19 cellular contexts compared by ENCODE assay signal in the genomic region with DNA sequence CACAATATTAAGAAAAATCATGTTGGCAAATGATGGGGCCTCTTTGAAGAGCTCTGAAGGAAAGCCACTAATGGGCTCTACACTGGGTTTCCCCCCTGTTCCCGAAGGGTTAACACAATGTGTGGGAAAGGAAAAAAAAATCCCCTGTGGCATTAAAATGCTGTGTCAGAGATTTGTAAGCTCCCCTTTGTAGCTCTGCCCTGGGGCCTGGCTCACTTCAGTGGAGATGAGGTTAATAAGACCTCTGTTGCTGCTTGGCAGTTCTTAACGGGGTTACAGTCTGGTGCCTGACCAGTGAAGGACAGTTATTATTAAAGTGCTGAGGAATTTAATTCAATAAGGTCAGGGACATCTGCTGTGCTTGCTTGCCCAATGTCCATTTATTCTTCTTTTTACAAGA.
A peak's percentile ranks its signal among the peaks of the same experiment; 100 is the strongest.
DNase-seq lines count a peak whose midpoint lies in the region; ATAC-seq and TF ChIP-seq lines count a peak whose summit lies in the region.
"Had no signal": no experiment of that assay in that cellular context is flagged by ENCODE, and none has a peak within 500 bp of the region (broad histone marks: within the 10 kb centered on the region; RNA-seq: fewer than 3 reads in every experiment).

No MANE protein-coding gene starts in this region.

- no peaks in the 10 kb centered on the region for H3K9me3 ChIP-seq in adrenal gland (replicated peaks in 1 of 3)
- H3K9me3 ChIP-seq: upper lobe of left lung had no signal

- no peak for TF ChIP-seq CTCF in adrenal gland (IDR thresholded peaks at IDR 0.05)

- no peak overlapping the region for H3K4me3 ChIP-seq in adrenal gland
- H3K4me3 ChIP-seq: upper lobe of left lung had no signal

- H3K4me1 ChIP-seq in adrenal gland (replicated peaks in 1 of 2), result peaks cover 15 to 18% of the 10 kb centered on the region in 2 donors
- H3K4me1 ChIP-seq: upper lobe of left lung had no signal

- no peaks in the 10 kb centered on the region for H3K27me3 ChIP-seq in adrenal gland
- H3K27me3 ChIP-seq: upper lobe of left lung had no signal

- H3K36me3 ChIP-seq in adrenal gland (replicated peaks in 1 of 2), result no peaks in the 10 kb centered on the region
- H3K36me3 ChIP-seq: upper lobe of left lung had no signal

- DNase-seq in NCI-H2227 treated with DMSO at 0.1 percent for 48 hours (lab: John Stamatoyannopoulos, UW) (peak; percentile 9), NCI-H2227 (lab: John Stamatoyannopoulos, UW; ENCODE audit: unreplicated experiment) (no peak), adrenal gland (peak; percentile 28 to 71 (median 45)), left cardiac atrium (no peak), retina (peak; percentile 36), DMS114 treated with DMSO at 0.1 percent for 48 hours (lab: John Stamatoyannopoulos, UW; ENCODE audit: unreplicated experiment) (no peak), NCI-H2107 (lab: John Stamatoyannopoulos, UW) (no peak), NCI-H2171 (lab: John Stamatoyannopoulos, UW) (no peak)
- DNase-seq: activated CD4-positive, alpha-beta T cell treated with anti-CD3 and anti-CD28 coated beads, Interleukin-2, amount 50 U/mL, for 1 hour; activated naive CD8-positive, alpha-beta T cell treated with anti-CD3 and anti-CD28 coated beads, Interleukin-2, amount 10 ng/mL, durations not matched to agents 7 days and 5 days; activated T-cell treated with anti-CD3 and anti-CD28 coated beads, Interleukin-2, amount 50 U/mL, for 24 hours; CD8-positive, alpha-beta T cell; HCEC 1CT; NCI-H510A treated with DMSO at 0.1 percent for 48 hours; stimulated activated naive CD4-positive, alpha-beta T cell; T-helper 1 cell; upper lobe of left lung had no signal

- intact Hi-C loops in adrenal gland (cut with DNase I), result no loop called here
- intact Hi-C loops in left cardiac atrium (cut with DNase I), result no loop called here

- peak; percentile 60 to 92 for ATAC-seq in left cardiac atrium
- ATAC-seq: CD8-positive, alpha-beta T cell; Panc1 had no signal

- peak overlapping the region in 1 of 5 donors; percentile 29 for H3K27ac ChIP-seq in adrenal gland
- H3K27ac ChIP-seq: 22Rv1, upper lobe of left lung had no signal

- 19 to 40% (median 32%) methylated on average over 2 of the region's 2 CpGs for WGBS in adrenal gland, 4 donors

- no peak for TF ChIP-seq POLR2A in adrenal gland (IDR thresholded peaks at IDR 0.05)

Comparison
In these comparisons a context has a peak if more than half of its experiments do, and no peak if none do; other contexts are left out.
1. DNase-seq: peak in NCI-H2227 treated with DMSO at 0.1 percent for 48 hours (single experiment), adrenal gland (7 of 7) and retina (single experiment); none in NCI-H2227 (single experiment), left cardiac atrium (single experiment), DMS114 treated with DMSO at 0.1 percent for 48 hours (single experiment), NCI-H2107 (single experiment) and NCI-H2171 (single experiment).